Comparison of ENCODE assay signal across 24 cellular contexts in genomic region chr10:58328233-58328632, GRCh38.
"Had no signal": no experiment of that assay in that cellular context is flagged by ENCODE, and none has a peak within 500 bp of the region (broad histone marks: within the 10 kb centered on the region; RNA-seq: fewer than 3 reads in every experiment).

No MANE protein-coding gene starts in this region.

- H3K27ac ChIP-seq: stomach, suprapubic skin, testis, thoracic aorta, thyroid gland, tibial artery, tibial nerve, transverse colon, upper lobe of left lung, upper lobe of right lung, uterus had no signal

- H3K9me3 ChIP-seq: stomach, suprapubic skin, testis, thoracic aorta, thyroid gland, tibial artery, tibial nerve, transverse colon, upper lobe of left lung, upper lobe of right lung, uterus, vagina had no signal

- H3K4me1 ChIP-seq: stomach, testis, thyroid gland, tibial artery, tibial nerve, upper lobe of right lung, uterus, vagina had no signal

- DNase-seq: stimulated activated CD4-positive, alpha-beta T cell treated with anti-CD3 and anti-CD28 coated beads, Interleukin-2, amount 100 ng/mL, for 48 hours; stimulated activated CD4-positive, alpha-beta T cell treated with anti-CD3 and anti-CD28 coated beads, Interleukin-4, amount 100 ng/mL, for 1 hour; stimulated activated CD4-positive, alpha-beta T cell treated with anti-CD3 and anti-CD28 coated beads, Interleukin-4, amount 100 ng/mL, for 24 hours; stimulated activated CD4-positive, alpha-beta T cell treated with anti-CD3 and anti-CD28 coated beads, Interleukin-4, amount 100 ng/mL, for 4 hours; stimulated activated CD8-positive, alpha-beta memory T cell treated with anti-CD3 and anti-CD28 coated beads, Interleukin-4, amount 100 ng/mL, for 48 hours; stimulated activated naive B cell treated with anti-CD40 and anti-IgM and Interleukin-4, amounts not matched to agents 10 μg/mL and 1 μg/mL and 100 μg/mL, for 72 hours; stimulated activated naive CD4-positive, alpha-beta T cell; stimulated activated naive CD4-positive, alpha-beta T cell treated with Interleukin-2 at 50 U/mL for 16 hours; stimulated activated naive CD8-positive, alpha-beta T cell treated with anti-CD3 and anti-CD28 coated beads, Interleukin-15, amount 100 ng/mL, for 72 hours; stimulated activated naive CD8-positive, alpha-beta T cell treated with anti-CD3 and anti-CD28 coated beads, Interleukin-15, Interleukin-2, amounts not matched to agents 100 U/mL and 50 U/mL, for 24 hours; stomach; substantia nigra; testis; thyroid gland; tibial artery; transverse colon; trophoblast cell; upper lobe of left lung; upper lobe of right lung; uterus had no signal

- H3K36me3 ChIP-seq: stomach, suprapubic skin, thoracic aorta, thyroid gland, tibial artery, tibial nerve, transverse colon, upper lobe of left lung, upper lobe of right lung, uterus, vagina had no signal

- H3K4me3 ChIP-seq: stomach, suprapubic skin, testis, thoracic aorta, thyroid gland, tibial artery, tibial nerve, transverse colon, upper lobe of left lung, upper lobe of right lung, uterus, vagina had no signal
